2 cellular contexts compared by ENCODE assay signal in the genomic region with DNA sequence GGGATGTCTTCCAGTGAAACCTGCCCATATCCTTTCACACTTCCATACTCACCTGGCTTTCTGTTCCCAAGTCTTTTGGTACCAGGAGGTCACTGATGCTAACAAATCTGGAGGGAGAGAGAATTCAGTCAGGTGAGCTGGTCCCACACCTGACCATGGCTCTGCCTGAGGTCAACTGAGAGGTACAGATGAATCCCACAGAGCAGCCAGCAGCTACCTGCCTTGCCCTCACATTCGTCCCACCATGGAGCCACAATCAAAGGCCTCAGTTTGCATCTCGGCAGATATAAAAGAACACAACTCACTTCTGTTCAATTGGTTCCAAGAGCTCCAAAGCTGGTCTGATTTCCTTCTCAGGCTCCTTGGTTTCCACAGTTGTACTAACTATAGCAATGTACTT.
A peak's percentile ranks its signal among the peaks of the same experiment; 100 is the strongest.
TF ChIP-seq lines count a peak whose summit lies in the region.

No MANE protein-coding gene starts in this region.

TF ChIP-seq in WTC11, 78 proteins besides CTCF, POLR2A, EP300 and RAD21:
- no peak for TF ChIP-seq TP53 (CRISPR knock-in tag; IDR thresholded peaks at IDR 0.05)
- no peak for TF ChIP-seq ZNF416 (CRISPR knock-in tag; IDR thresholded peaks at IDR 0.05)
- TF ChIP-seq MYBL2 (CRISPR knock-in tag; IDR thresholded peaks at IDR 0.05) = no peak
- no peak for TF ChIP-seq ZNF232 (CRISPR knock-in tag; IDR thresholded peaks at IDR 0.05)
- TF ChIP-seq KAT7 (CRISPR knock-in tag; IDR thresholded peaks at IDR 0.05; ENCODE audit: borderline replicate concordance) = no peak
- no peak for TF ChIP-seq ELF4 (CRISPR knock-in tag; IDR thresholded peaks at IDR 0.05; ENCODE audit: low read depth)

TF ChIP-seq in endothelial cell of umbilical vein, 7 proteins besides CTCF, POLR2A, EP300 and RAD21:
- no peak for TF ChIP-seq JUN (IDR thresholded peaks at IDR 0.05; ENCODE audit: borderline replicate concordance, insufficient read depth, insufficient read length, low read depth)
- peak; percentile 4 for TF ChIP-seq POLR2AphosphoS5 (IDR thresholded peaks at IDR 0.05; ENCODE audit: insufficient read depth, low read depth, low read length)
TF ChIP-seq in endothelial cell of umbilical vein: peak in this region for 1.
